ENCODE assay signal across 26 cellular contexts in the genomic region with DNA sequence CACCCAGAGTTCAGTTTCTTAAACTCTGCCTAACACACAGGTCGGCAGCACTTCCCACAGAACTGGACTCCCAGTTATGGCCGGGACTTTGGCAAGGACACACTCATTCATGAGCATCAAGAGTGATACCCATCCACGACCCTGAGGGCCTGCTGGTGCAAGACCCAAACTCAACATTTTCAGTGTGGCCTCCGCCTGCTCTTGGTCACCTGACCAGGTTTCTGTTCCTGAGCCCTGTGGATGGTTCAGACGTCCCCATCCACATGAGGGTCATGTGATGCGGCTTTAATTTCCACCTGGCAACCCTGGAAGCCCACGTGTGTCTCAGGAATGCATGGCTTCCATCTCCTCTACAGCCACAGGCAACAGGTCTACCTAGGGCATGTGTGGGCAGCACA.
"Had no signal": no experiment of that assay in that cellular context is flagged by ENCODE, and none has a peak within 500 bp of the region (broad histone marks: within the 10 kb centered on the region; RNA-seq: fewer than 3 reads in every experiment).

No MANE protein-coding gene starts in this region.

- H3K27me3 ChIP-seq: colonic mucosa, esophagus muscularis mucosa, neural progenitor cell had no signal

- DNase-seq: activated CD4-positive, alpha-beta T cell treated with anti-CD3 and anti-CD28 coated beads, Interleukin-2, amount 10 ng/mL, durations not matched to agents 7 days and 5 days; activated CD8-positive, alpha-beta memory T cell treated with anti-CD3 and anti-CD28 coated beads, Interleukin-2, amount 10 ng/mL, durations not matched to agents 7 days and 5 days; activated CD8-positive, alpha-beta T cell treated with anti-CD3 and anti-CD28 coated beads for 36 hours; activated gamma-delta T cell; activated T-cell treated with anti-CD3 and anti-CD28 coated beads for 4 hours; colonic mucosa; effector memory CD8-positive, alpha-beta T cell; hypothalamus; naive thymus-derived CD4-positive, alpha-beta T cell; retina; stimulated activated CD4-positive, alpha-beta T cell treated with anti-CD3 and anti-CD28 coated beads, Interleukin-2, amount 100 ng/mL, for 24 hours; stimulated activated naive B cell treated with anti-CD40 and anti-IgM and Interleukin-4, amounts not matched to agents 10 μg/mL and 1 μg/mL and 100 μg/mL, for 72 hours; SW 1271 had no signal

- H3K4me3 ChIP-seq: colonic mucosa, dorsolateral prefrontal cortex, esophagus muscularis mucosa, lower lobe of right lung, neural progenitor cell, SK-N-MC, skin epidermis, thoracic aorta had no signal

- H3K27ac ChIP-seq: dorsolateral prefrontal cortex, lower lobe of right lung, neural progenitor cell, SK-N-MC, thoracic aorta, VCaP had no signal

- H3K27me3 Mint-ChIP-seq: activated CD4-positive, alpha-beta T cell treated with anti-CD3 and anti-CD28 coated beads, Interleukin-2, amount 10 ng/mL, durations not matched to agents 7 days and 5 days; activated CD8-positive, alpha-beta T cell treated with anti-CD3 and anti-CD28 coated beads for 36 hours had no signal

- H3K4me1 ChIP-seq: colonic mucosa had no signal

- H3K9me3 ChIP-seq: colonic mucosa, esophagus muscularis mucosa, lower lobe of right lung, thoracic aorta had no signal

- H3K36me3 Mint-ChIP-seq: activated CD8-positive, alpha-beta memory T cell treated with anti-CD3 and anti-CD28 coated beads, Interleukin-2, amount 10 ng/mL, durations not matched to agents 7 days and 5 days; activated naive CD4-positive, alpha-beta T cell treated with anti-CD3 and anti-CD28 coated beads, Interleukin-2, amount 50 U/mL, for 72 hours; naive thymus-derived CD4-positive, alpha-beta T cell; neural progenitor cell; stimulated activated naive B cell treated with anti-CD40 and anti-IgM and Interleukin-4, amounts not matched to agents 10 μg/mL and 1 μg/mL and 100 μg/mL, for 72 hours; type B pancreatic cell had no signal

- H3K27ac Mint-ChIP-seq: activated CD4-positive, alpha-beta T cell treated with anti-CD3 and anti-CD28 coated beads, Interleukin-2, amount 10 ng/mL, durations not matched to agents 7 days and 5 days; activated CD8-positive, alpha-beta memory T cell treated with anti-CD3 and anti-CD28 coated beads, Interleukin-2, amount 10 ng/mL, durations not matched to agents 7 days and 5 days; activated CD8-positive, alpha-beta T cell treated with anti-CD3 and anti-CD28 coated beads for 36 hours; activated naive CD4-positive, alpha-beta T cell treated with anti-CD3 and anti-CD28 coated beads, Interleukin-2, amount 50 U/mL, for 72 hours; effector memory CD8-positive, alpha-beta T cell; naive thymus-derived CD4-positive, alpha-beta T cell; stimulated activated naive B cell treated with anti-CD40 and anti-IgM and Interleukin-4, amounts not matched to agents 10 μg/mL and 1 μg/mL and 100 μg/mL, for 72 hours; type B pancreatic cell had no signal

- ATAC-seq: activated CD4-positive, CD25-positive, alpha-beta regulatory T cell treated with anti-CD3 and anti-CD28 coated beads, Interleukin-2, amount 50 U/mL, for 24 hours; activated CD8-positive, alpha-beta memory T cell treated with anti-CD3 and anti-CD28 coated beads, Interleukin-2, amount 10 ng/mL, durations not matched to agents 7 days and 5 days; activated CD8-positive, alpha-beta T cell treated with anti-CD3 and anti-CD28 coated beads for 36 hours; activated naive CD4-positive, alpha-beta T cell treated with anti-CD3 and anti-CD28 coated beads, Interleukin-2, amount 50 U/mL, for 72 hours; effector memory CD8-positive, alpha-beta T cell; left colon; lower lobe of right lung; naive thymus-derived CD4-positive, alpha-beta T cell; stimulated activated naive B cell treated with anti-CD40 and anti-IgM and Interleukin-4, amounts not matched to agents 10 μg/mL and 1 μg/mL and 100 μg/mL, for 72 hours had no signal

- H3K9me3 Mint-ChIP-seq: activated CD8-positive, alpha-beta T cell treated with anti-CD3 and anti-CD28 coated beads for 36 hours; activated naive CD4-positive, alpha-beta T cell treated with anti-CD3 and anti-CD28 coated beads, Interleukin-2, amount 50 U/mL, for 72 hours; central memory CD8-positive, alpha-beta T cell; effector memory CD8-positive, alpha-beta T cell; naive thymus-derived CD4-positive, alpha-beta T cell; neural progenitor cell; type B pancreatic cell had no signal

- H3K4me1 Mint-ChIP-seq: activated CD4-positive, alpha-beta T cell treated with anti-CD3 and anti-CD28 coated beads, Interleukin-2, amount 10 ng/mL, durations not matched to agents 7 days and 5 days; stimulated activated naive B cell treated with anti-CD40 and anti-IgM and Interleukin-4, amounts not matched to agents 10 μg/mL and 1 μg/mL and 100 μg/mL, for 72 hours had no signal

- H3K4me3 Mint-ChIP-seq: activated CD4-positive, alpha-beta T cell treated with anti-CD3 and anti-CD28 coated beads, Interleukin-2, amount 10 ng/mL, durations not matched to agents 7 days and 5 days; activated CD8-positive, alpha-beta memory T cell treated with anti-CD3 and anti-CD28 coated beads, Interleukin-2, amount 10 ng/mL, durations not matched to agents 7 days and 5 days; activated CD8-positive, alpha-beta T cell treated with anti-CD3 and anti-CD28 coated beads for 36 hours; central memory CD8-positive, alpha-beta T cell; effector memory CD8-positive, alpha-beta T cell; naive thymus-derived CD4-positive, alpha-beta T cell; neural progenitor cell; stimulated activated naive B cell treated with anti-CD40 and anti-IgM and Interleukin-4, amounts not matched to agents 10 μg/mL and 1 μg/mL and 100 μg/mL, for 72 hours; type B pancreatic cell had no signal

- H3K36me3 ChIP-seq: colonic mucosa, esophagus muscularis mucosa, lower lobe of right lung, neural progenitor cell, thoracic aorta had no signal
